17 cellular contexts compared by ENCODE assay signal in genomic region chr17:64399071-64399766, GRCh38. TPM values are rescaled to one million over a fixed set of nuclear protein-coding genes. Genes with fewer than 3 reads are reported as not detected.
DNase-seq lines count a peak whose midpoint lies in the region; ATAC-seq, FAIRE-seq and TF ChIP-seq lines count a peak whose summit lies in the region.
"Had no signal": no experiment of that assay in that cellular context is flagged by ENCODE, and none has a peak within 500 bp of the region (broad histone marks: within the 10 kb centered on the region; RNA-seq: fewer than 3 reads in every experiment).

No MANE protein-coding gene starts in this region.

- H3K36me3 Mint-ChIP-seq in activated naive CD8-positive, alpha-beta T cell treated with anti-CD3 and anti-CD28 coated beads, Interleukin-2, amount 50 U/mL, for 24 hours (ENCODE audit: low read depth), result peaks cover 22% of the 10 kb centered on the region
- H3K36me3 Mint-ChIP-seq: activated CD4-positive, alpha-beta memory T cell treated with anti-CD3 and anti-CD28 coated beads for 36 hours had no signal

- no peak overlapping the region for H3K4me2 ChIP-seq in A549
- peak overlapping the region; percentile 60 for H3K4me2 ChIP-seq in HCT116 (ENCODE audit: low read length)

- H3K27ac Mint-ChIP-seq in activated naive CD8-positive, alpha-beta T cell treated with anti-CD3 and anti-CD28 coated beads, Interleukin-2, amount 50 U/mL, for 24 hours, result peak overlapping the region; percentile 42
- H3K27ac Mint-ChIP-seq: activated CD4-positive, alpha-beta memory T cell treated with anti-CD3 and anti-CD28 coated beads for 36 hours had no signal

- no peak for ATAC-seq in A549
- peak; percentile 83 for ATAC-seq in HCT116
- ATAC-seq in activated naive CD8-positive, alpha-beta T cell treated with anti-CD3 and anti-CD28 coated beads, Interleukin-2, amount 50 U/mL, for 24 hours, result no peak

- peaks cover 15% of the 10 kb centered on the region for H3K4me1 ChIP-seq in A549
- peaks cover 11 to 21% of the 10 kb centered on the region in 2 experiments for H3K4me1 ChIP-seq in HCT116 (ENCODE audit: control insufficient read depth in 1 of 2, insufficient read depth in 2 of 2, low read length in 2 of 2)
- H3K4me1 ChIP-seq in small intestine (ENCODE audit: control insufficient read depth in 2 of 2, insufficient read depth in 1 of 2, low read depth in 1 of 2, low read length in 1 of 2), result no peaks in the 10 kb centered on the region
- H3K4me1 ChIP-seq: right atrium auricular region had no signal

- no peak for DNase-seq in A549 (ENCODE audit: low read depth in 1 of 2, low spot score in 1 of 2)
- DNase-seq in HCT116 (ENCODE audit: low read depth, low spot score), result no peak
- no peak for DNase-seq in activated naive CD8-positive, alpha-beta T cell treated with anti-CD3 and anti-CD28 coated beads, Interleukin-2, amount 50 U/mL, for 24 hours
- DNase-seq in kidney epithelial cell (ENCODE audit: low read depth), result peak; percentile 32
- no peak for DNase-seq in NOMO-1 (lab: John Stamatoyannopoulos, UW; ENCODE audit: unreplicated experiment in 2 of 2)
- DNase-seq in DMS114 treated with DMSO at 0.1 percent for 48 hours (lab: John Stamatoyannopoulos, UW; ENCODE audit: unreplicated experiment), result no peak
- no peak for DNase-seq in NCI-H2081 (lab: John Stamatoyannopoulos, UW)
- no peak for DNase-seq in small intestine
- DNase-seq: activated CD4-positive, alpha-beta memory T cell treated with anti-CD3 and anti-CD28 coated beads for 36 hours; activated gamma-delta T cell treated with Interleukin-2 at 50 U/mL for 16 hours; brain microvascular endothelial cell; NCI-H1417 treated with DMSO at 0.1 percent for 48 hours; NCI-H345; stimulated activated CD4-positive, alpha-beta T cell treated with anti-CD3 and anti-CD28 coated beads, Interleukin-4, amount 100 ng/mL, for 1 hour had no signal

- no peaks in the 10 kb centered on the region for H3K79me2 ChIP-seq in HCT116 (ENCODE audit: insufficient read depth, low read length)

- no peak for FAIRE-seq in A549 (lab: Jason Lieb, UNC)
- no peak for FAIRE-seq in small intestine (lab: Jason Lieb, UNC)
- FAIRE-seq: frontal cortex had no signal

- RAD21 ChIA-PET in HCT116 (lab: Charles Lee; ENCODE audit: low non-redundant PET in 1 of 2, low total read pairs in 2 of 2, uncharacterized antibody in 2 of 2, unreplicated experiment in 2 of 2), result no interaction called here

- no peaks in the 10 kb centered on the region for H4K20me1 ChIP-seq in HCT116 (ENCODE audit: insufficient read depth)

- TF ChIP-seq POLR2A in A549 (IDR thresholded peaks at IDR 0.05; ENCODE audit: low read length) (no peak), HCT116 (IDR thresholded peaks at IDR 0.05; ENCODE audit: borderline replicate concordance, extremely low read depth, insufficient read depth, insufficient read length) (no peak)

- no peak overlapping the region for H3K27ac ChIP-seq in A549
- no peak overlapping the region for H3K27ac ChIP-seq in HCT116 (ENCODE audit: low read depth, low read length)
- H3K27ac ChIP-seq in small intestine (ENCODE audit: low read depth in 1 of 2, low read length in 1 of 2), result no peak overlapping the region
- H3K27ac ChIP-seq: brain microvascular endothelial cell, right atrium auricular region had no signal

- H3K9me2 ChIP-seq in HCT116 (ENCODE audit: insufficient read depth), result no peaks in the 10 kb centered on the region

- H3K36me3 ChIP-seq in HCT116 (ENCODE audit: control insufficient read depth in 1 of 2, insufficient read depth in 2 of 2, low read length in 2 of 2) (no peaks in the 10 kb centered on the region), kidney epithelial cell (ENCODE audit: control insufficient read depth, insufficient read depth, low read length) (no peaks in the 10 kb centered on the region), small intestine (ENCODE audit: control insufficient read depth in 2 of 2, insufficient read depth in 2 of 2, low read length in 2 of 2) (no peaks in the 10 kb centered on the region)
- H3K36me3 ChIP-seq: brain microvascular endothelial cell, right atrium auricular region had no signal

- no peaks in the 10 kb centered on the region for H3K9me3 ChIP-seq in A549
- no peaks in the 10 kb centered on the region for H3K9me3 ChIP-seq in HCT116 (ENCODE audit: control insufficient read depth in 1 of 2, insufficient read depth in 1 of 2, low read depth in 1 of 2, low read length in 2 of 2)
- no peaks in the 10 kb centered on the region for H3K9me3 ChIP-seq in small intestine (ENCODE audit: control insufficient read depth, low read depth)
- H3K9me3 ChIP-seq: right atrium auricular region had no signal

- H3K4me3 ChIP-seq in A549, result no peak overlapping the region
- no peak overlapping the region for H3K4me3 ChIP-seq in HCT116 (replicated peaks in 1 of 2; ENCODE audit: low read depth in 1 of 2, low read length in 2 of 2)
- no peak overlapping the region for H3K4me3 ChIP-seq in kidney epithelial cell (ENCODE audit: low read depth, low read length)
- H3K4me3 ChIP-seq in small intestine (ENCODE audit: low read depth in 1 of 2, low read length in 2 of 2), result no peak overlapping the region
- H3K4me3 ChIP-seq: right atrium auricular region had no signal

- no peak for TF ChIP-seq EP300 in A549 (IDR thresholded peaks at IDR 0.05)

- no peak for TF ChIP-seq CTCF in A549 (IDR thresholded peaks at IDR 0.05)
- TF ChIP-seq CTCF in HCT116 (IDR thresholded peaks at IDR 0.05 in 2 of 3, conservative IDR thresholded peaks at IDR 0.05 in 1 of 3; ENCODE audit: borderline replicate concordance in 1 of 3, insufficient read depth in 1 of 3, low read depth in 2 of 3, low read length in 2 of 3), result no peak
- no peak for TF ChIP-seq CTCF in kidney epithelial cell (IDR thresholded peaks at IDR 0.05; ENCODE audit: insufficient read depth, low read length, poor library complexity, severe bottlenecking)

- peaks cover 82% of the 10 kb centered on the region for H3K4me1 Mint-ChIP-seq in activated naive CD8-positive, alpha-beta T cell treated with anti-CD3 and anti-CD28 coated beads, Interleukin-2, amount 50 U/mL, for 24 hours

- peaks cover 6% of the 10 kb centered on the region for H3K9me3 Mint-ChIP-seq in activated naive CD8-positive, alpha-beta T cell treated with anti-CD3 and anti-CD28 coated beads, Interleukin-2, amount 50 U/mL, for 24 hours
- H3K9me3 Mint-ChIP-seq: activated CD4-positive, alpha-beta memory T cell treated with anti-CD3 and anti-CD28 coated beads for 36 hours had no signal

- H3K4me3 Mint-ChIP-seq in activated naive CD8-positive, alpha-beta T cell treated with anti-CD3 and anti-CD28 coated beads, Interleukin-2, amount 50 U/mL, for 24 hours, result no peak overlapping the region
- H3K4me3 Mint-ChIP-seq: activated CD4-positive, alpha-beta memory T cell treated with anti-CD3 and anti-CD28 coated beads for 36 hours had no signal

- POLR2A ChIA-PET in A549 (lab: Yijun Ruan, JAX), result interaction anchor here (1.1 kb wide), 1 partner anchor 106 kb away, joined by 4 read pairs; no protein-coding TSS in a partner anchor
- POLR2A ChIA-PET in HCT116 (lab: Charles Lee), result interaction anchor here (0.9 kb wide), 2 partner anchors 13 to 16 kb away, joined by 3 read pairs; no protein-coding TSS in a partner anchor

- H3K27me3 ChIP-seq in HCT116 (ENCODE audit: insufficient read depth, low read length) (no peaks in the 10 kb centered on the region), kidney epithelial cell (ENCODE audit: control insufficient read depth, insufficient read depth, low read length) (no peaks in the 10 kb centered on the region), small intestine (ENCODE audit: control insufficient read depth in 2 of 2, insufficient read depth in 2 of 2, low read length in 2 of 2) (no peaks in the 10 kb centered on the region)
- H3K27me3 ChIP-seq: brain microvascular endothelial cell, right atrium auricular region had no signal

- no peaks in the 10 kb centered on the region for H3K27me3 Mint-ChIP-seq in activated naive CD8-positive, alpha-beta T cell treated with anti-CD3 and anti-CD28 coated beads, Interleukin-2, amount 50 U/mL, for 24 hours
- H3K27me3 Mint-ChIP-seq: activated CD4-positive, alpha-beta memory T cell treated with anti-CD3 and anti-CD28 coated beads for 36 hours had no signal

- 80% methylated on average over 11 of the region's 11 CpGs for WGBS in A549 (ENCODE audit: missing lambda C conversion rate)
- 76 to 89% (median 88%) methylated on average over 11 of the region's 11 CpGs for WGBS in small intestine, 3 donors

- no TSS peak for BruUV-seq in HCT116 (replicated peaks; lab: Mats Ljungman, UMichigan)

- no peak overlapping the region for H2AFZ ChIP-seq in HCT116 (ENCODE audit: low read depth, low read length, poor library complexity, severe bottlenecking)

- H3K9ac ChIP-seq in HCT116 (ENCODE audit: low read length), result no peak overlapping the region

- CTCF ChIA-PET in A549 (lab: Yijun Ruan, JAX), result interaction anchor here (1.2 to 1.6 kb wide), 3 partner anchors 13 to 78 kb away, joined by 4 to 10 read pairs (median 8); no protein-coding TSS in a partner anchor
- CTCF ChIA-PET in HCT116 (lab: Charles Lee), result interaction anchor here (0.7 to 1.1 kb wide), 2 partner anchors 77 to 706 kb away, joined by 3 read pairs; no protein-coding TSS in a partner anchor

- no peak for TF ChIP-seq RAD21 in A549 (conservative IDR thresholded peaks at IDR 0.05 in 1 of 2, IDR thresholded peaks at IDR 0.05 in 1 of 2)
- TF ChIP-seq RAD21 in HCT116 (IDR thresholded peaks at IDR 0.05; ENCODE audit: low read depth), result no peak

- intact Hi-C loops in HCT116 (cut with micrococcal nuclease), result no loop called here

RNA-seq across cellular contexts. Expression of gene PECAM1, which starts 8.6 kb away (rescaled TPM):
- polyA plus RNA-seq in A549 (2011; rRNA removed), result 0.08 and 0.09 TPM in 2 replicates
- polyA plus RNA-seq in A549 (2012; cell fraction: cytosol; rRNA removed), result under 0.01 and 0.09 TPM in 2 replicates
- polyA plus RNA-seq in A549 (2012; cell fraction: nucleus; rRNA removed), result not detected in 2 replicates
- polyA plus RNA-seq in A549 (2017; fragmentation: RNase III; extraction: RNeasy Plus Mini Kit Qiagen cat#74134 plus additional on column Dnase treatment), result 0.04 to 0.07 TPM in 2 of 3 replicates, not detected in the other
- polyA minus RNA-seq in A549 (2011; rRNA and poly(A)+ RNA removed), result 0.37 TPM in 1 of 2 replicates, not detected in the other
- total RNA-seq in HCT116 (2021; ENCODE audit: unreplicated experiment), result 0.42 TPM
- 0.01 and 0.06 TPM in 2 replicates for polyA plus RNA-seq in HCT116 (2012)
- 1.1 and 1.4 TPM in 2 replicates for total RNA-seq in kidney epithelial cell
- polyA plus RNA-seq in small intestine, result 10 to 100 TPM in 1 of 3 donors, 1 to 10 TPM in 2; 1.1 to 85.1 (median 8.4) TPM

RNA-seq across cellular contexts. Expression of gene MILR1, which starts 49.7 kb away (rescaled TPM):
- polyA plus RNA-seq in A549 (2011; rRNA removed) (12.2 and 12.8 TPM in 2 replicates), A549 (2017; fragmentation: RNase III; extraction: RNeasy Plus Mini Kit Qiagen cat#74134 plus additional on column Dnase treatment) (1.6 to 3.0 TPM (median 2.3 TPM) in 3 replicates), small intestine (1 to 10 TPM; 2.0 to 5.4 (median 3.8) TPM)
- polyA plus RNA-seq in A549 (2012; cell fraction: cytosol; rRNA removed), result 1.3 TPM in 2 replicates
- polyA plus RNA-seq in A549 (2012; cell fraction: nucleus; rRNA removed), result 0.41 and 1.1 TPM in 2 replicates
- 8.4 and 10.9 TPM in 2 replicates for polyA minus RNA-seq in A549 (2011; rRNA and poly(A)+ RNA removed)
- total RNA-seq in HCT116 (2021; ENCODE audit: unreplicated experiment) (3.8 TPM), kidney epithelial cell (not detected in 2 replicates)
- 2.5 and 4.0 TPM in 2 replicates for polyA plus RNA-seq in HCT116 (2012)
- total RNA-seq: activated CD4-positive, alpha-beta memory T cell treated with anti-CD3 and anti-CD28 coated beads for 36 hours; SK-MEL-5 had no signal
